In the genomic region with DNA sequence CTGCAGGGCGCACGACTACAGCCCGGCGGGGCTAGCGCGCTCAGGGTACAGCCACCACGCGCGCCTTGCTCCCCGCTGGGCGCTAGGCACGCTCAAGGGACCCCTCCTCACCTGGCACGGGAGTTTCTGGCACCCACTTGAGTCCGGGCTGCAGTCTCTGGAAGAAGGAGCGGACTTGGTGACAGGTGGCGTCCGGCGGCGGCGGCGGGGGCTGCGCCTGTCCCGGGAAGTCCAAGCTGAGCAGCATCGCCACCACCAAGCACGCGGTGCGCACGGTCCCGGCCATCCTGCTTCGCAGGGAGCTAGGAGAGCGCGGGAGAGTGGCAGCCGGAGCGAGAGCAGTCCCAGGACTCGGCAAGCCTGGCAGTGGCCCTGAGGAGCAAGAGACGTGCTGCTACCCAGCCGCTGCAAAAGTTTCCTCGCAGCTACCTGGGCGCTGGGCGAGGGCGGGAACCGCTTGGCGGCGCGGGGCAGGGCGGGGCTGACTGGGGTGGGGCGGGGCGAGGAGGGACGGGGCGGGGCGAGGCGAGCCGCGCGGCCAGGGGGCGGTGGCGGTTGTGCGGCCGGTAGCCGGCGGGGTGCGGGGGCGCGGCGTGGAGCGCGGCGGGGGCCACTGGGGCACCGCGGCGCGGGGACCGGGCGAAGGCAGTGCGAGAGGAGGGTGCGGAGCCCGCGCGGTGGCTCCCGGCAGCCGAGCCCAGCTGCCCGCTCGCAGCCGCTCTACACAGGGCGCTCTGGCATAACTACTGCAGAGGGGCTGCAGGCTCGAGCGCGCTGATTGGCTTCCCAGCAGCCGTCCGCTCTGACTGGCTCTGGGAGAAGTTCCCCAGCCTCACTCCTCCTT, we compare ENCODE assay signal across 8 cellular contexts. TPM values are rescaled to one million over a fixed set of nuclear protein-coding genes. Genes with fewer than 3 reads are reported as not detected.
DNase-seq lines count a peak whose midpoint lies in the region; ATAC-seq and TF ChIP-seq lines count a peak whose summit lies in the region.

A gene (minus strand): TSS at position 431 of the 844 bp plus-strand sequence.

- no peaks in the 10 kb centered on the region for H3K9me3 Mint-ChIP-seq in T-helper 2 cell treated with Interferon-gamma antibody and Interleukin-4, amounts not matched to agents 5 μg/mL and 100 μg/mL, for 36 hours

- no peak for TF ChIP-seq CTCF in GM10248 (IDR thresholded peaks at IDR 0.05; ENCODE audit: control extremely low read depth, extremely low read depth, low read depth, missing control alignments)

- H3K4me1 Mint-ChIP-seq in T-helper 2 cell treated with Interferon-gamma antibody and Interleukin-4, amounts not matched to agents 5 μg/mL and 100 μg/mL, for 36 hours (ENCODE audit: low read depth): peaks cover 3% of the 10 kb centered on the region

- intact Hi-C loops in left colon (cut with DNase I, micrococcal nuclease): no loop called here

- no peaks in the 10 kb centered on the region for H3K36me3 Mint-ChIP-seq in T-helper 2 cell treated with Interferon-gamma antibody and Interleukin-4, amounts not matched to agents 5 μg/mL and 100 μg/mL, for 36 hours (ENCODE audit: low read depth)

- H3K4me3 Mint-ChIP-seq in T-helper 2 cell treated with Interferon-gamma antibody and Interleukin-4, amounts not matched to agents 5 μg/mL and 100 μg/mL, for 36 hours: peak within 1 kb of the TSS; percentile 76

- POLR2A ChIA-PET in GM10248 (lab: Yijun Ruan, JAX): no interaction called here

- DNase-seq in GM10248 (ENCODE audit: extremely low spot score) (peak; percentile 32), LoVo (ENCODE audit: low spot score) (peak; percentile 7), left colon (peak in 1 of 2 donors; percentile 40), globus pallidus (ENCODE audit: low spot score) (no peak)
- peak; percentile 36 for DNase-seq in T-helper 2 cell treated with Interferon-gamma antibody and Interleukin-4, amounts not matched to agents 5 μg/mL and 100 μg/mL, for 36 hours (ENCODE audit: low spot score)
- peak; percentile 8 for DNase-seq in central memory CD4-positive, alpha-beta T cell
- DNase-seq in stimulated activated CD4-positive, alpha-beta T cell treated with anti-CD3 and anti-CD28 coated beads, Interleukin-2, amount 100 ng/mL, for 24 hours: peak; percentile 28 to 47

- H3K27ac Mint-ChIP-seq in T-helper 2 cell treated with Interferon-gamma antibody and Interleukin-4, amounts not matched to agents 5 μg/mL and 100 μg/mL, for 36 hours: no peak within 1 kb of the TSS

- H3K27me3 Mint-ChIP-seq in T-helper 2 cell treated with Interferon-gamma antibody and Interleukin-4, amounts not matched to agents 5 μg/mL and 100 μg/mL, for 36 hours (ENCODE audit: low read depth): peaks cover 40% of the 10 kb centered on the region

- ATAC-seq in left colon (peak; percentile 97), GM18861 (IDR thresholded peaks at IDR 0.05; ENCODE audit: unreplicated experiment) (no peak)

- CTCF ChIA-PET in GM10248 (lab: Yijun Ruan, JAX): no interaction called here

RNA-seq across cellular contexts. Expression of the gene that starts here (rescaled TPM):
- total RNA-seq in left colon: 1 to 10 TPM; 2.6 to 2.9 TPM
